ENCODE assay signal across 34 cellular contexts in genomic region chr11:95417832-95418231, GRCh38.
"Had no signal": no experiment of that assay in that cellular context is flagged by ENCODE, and none has a peak within 500 bp of the region (broad histone marks: within the 10 kb centered on the region; RNA-seq: fewer than 3 reads in every experiment).

No MANE protein-coding gene starts in this region.

- H3K4me3 ChIP-seq: MG63 had no signal

- H3K27me3 ChIP-seq: MG63 had no signal

- DNase-seq: Karpas-422, Kasumi-1, MG63, MM.1S, MV-4-11, NCI-H1048, NCI-H1092, NCI-H1092 treated with DMSO at 0.1 percent for 48 hours, NCI-H1105, NCI-H1105 treated with DMSO at 0.1 percent for 48 hours, NCI-H1417, NCI-H1417 treated with DMSO at 0.1 percent for 48 hours, NCI-H1436, NCI-H1436 treated with DMSO at 0.1 percent for 48 hours, NCI-H146, NCI-H1694, NCI-H1694 treated with DMSO at 0.1 percent for 48 hours, NCI-H187, NCI-H187 treated with DMSO at 0.1 percent for 48 hours, NCI-H1930, NCI-H2029, NCI-H2029 treated with DMSO at 0.1 percent for 48 hours, NCI-H2081, NCI-H2081 treated with DMSO at 0.1 percent for 48 hours, NCI-H2107, NCI-H2171, NCI-H2171 treated with DMSO at 0.1 percent for 48 hours, NCI-H2227 treated with DMSO at 0.1 percent for 48 hours, NCI-H226, NCI-H345, NCI-H446, NCI-H446 treated with DMSO at 0.1 percent for 48 hours, NCI-H510A, NCI-H510A treated with DMSO at 0.1 percent for 48 hours had no signal

- H3K36me3 ChIP-seq: MG63 had no signal
